Comparison of ENCODE assay signal across 1 cellular context in the genomic region with DNA sequence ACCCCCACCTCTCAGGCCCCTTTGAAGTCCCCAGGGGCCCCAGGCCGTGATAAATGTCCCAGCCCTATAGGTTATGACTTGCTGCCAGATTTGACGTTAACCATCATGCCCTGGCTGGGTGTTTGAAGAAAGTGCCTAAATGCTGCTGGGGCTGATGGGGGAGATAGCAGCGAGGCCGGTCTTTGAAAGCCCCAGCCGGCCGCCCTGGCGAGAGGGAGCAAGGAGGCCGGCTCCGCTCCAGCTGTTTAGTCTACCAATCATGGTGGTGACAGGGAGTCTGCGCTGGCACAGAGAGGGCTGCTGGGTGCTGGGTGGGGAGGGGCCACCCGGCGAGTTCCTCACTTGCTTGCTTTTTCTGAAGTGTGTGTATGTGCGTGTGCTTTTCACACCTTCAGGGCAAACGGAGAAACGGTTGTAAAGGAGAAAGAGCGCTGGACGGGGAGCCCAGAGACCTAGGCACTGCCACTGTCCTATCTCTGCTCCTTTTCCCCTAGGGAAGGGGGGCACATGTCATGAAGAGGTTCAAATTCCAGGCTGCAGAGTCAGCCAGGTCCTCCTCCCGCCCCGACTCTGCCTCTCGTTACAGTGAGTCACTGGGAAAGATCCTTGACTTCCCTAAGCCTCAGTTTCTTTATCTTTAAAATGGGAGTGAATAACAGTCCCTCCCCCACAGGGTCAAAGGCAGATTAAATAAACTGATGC.
TF ChIP-seq lines count a peak whose summit lies in the region.

No MANE protein-coding gene starts in this region.

TF ChIP-seq in SK-N-SH, 30 proteins besides CTCF, POLR2A, EP300 and RAD21 (continued from another document):
- TF ChIP-seq, protein P1, sequence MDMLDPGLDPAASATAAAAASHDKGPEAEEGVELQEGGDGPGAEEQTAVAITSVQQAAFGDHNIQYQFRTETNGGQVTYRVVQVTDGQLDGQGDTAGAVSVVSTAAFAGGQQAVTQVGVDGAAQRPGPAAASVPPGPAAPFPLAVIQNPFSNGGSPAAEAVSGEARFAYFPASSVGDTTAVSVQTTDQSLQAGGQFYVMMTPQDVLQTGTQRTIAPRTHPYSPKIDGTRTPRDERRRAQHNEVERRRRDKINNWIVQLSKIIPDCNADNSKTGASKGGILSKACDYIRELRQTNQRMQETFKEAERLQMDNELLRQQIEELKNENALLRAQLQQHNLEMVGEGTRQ (IDR thresholded peaks at IDR 0.05; ENCODE audit: borderline replicate concordance, low read depth, low read length): no peak
- TF ChIP-seq FOSL2 (IDR thresholded peaks at IDR 0.05; ENCODE audit: borderline replicate concordance, low read depth) (peak; percentile 20; the same call in 1 of the 2 replicates), ELF1 (IDR thresholded peaks at IDR 0.05) (no peak), MEF2A (IDR thresholded peaks at IDR 0.05; ENCODE audit: borderline replicate concordance, low read depth) (no peak), YY1 (IDR thresholded peaks at IDR 0.05; ENCODE audit: low read depth) (0 out of 2 replicates have a peak, but pooled peaks have one; percentile 23), GABPA (IDR thresholded peaks at IDR 0.05; ENCODE audit: low read depth) (no peak), RFX5 (IDR thresholded peaks at IDR 0.05; ENCODE audit: low read length) (no peak), SMC3 (IDR thresholded peaks at IDR 0.05; ENCODE audit: low read depth, low read length) (0 out of 2 replicates have a peak, but pooled peaks have one; percentile 11), JUND (IDR thresholded peaks at IDR 0.05) (no peak), POLR2AphosphoS5 (IDR thresholded peaks at IDR 0.05; ENCODE audit: low read depth, low read length) (0 out of 2 replicates have a peak, but pooled peaks have one; percentile 32), MXI1 (IDR thresholded peaks at IDR 0.05; ENCODE audit: low read depth, low read length) (peak; percentile 65; the same call in 1 of the 2 replicates), FOXJ3 (CRISPR knock-in tag; IDR thresholded peaks at IDR 0.05) (peak; percentile 86)
- TF ChIP-seq, protein P2, sequence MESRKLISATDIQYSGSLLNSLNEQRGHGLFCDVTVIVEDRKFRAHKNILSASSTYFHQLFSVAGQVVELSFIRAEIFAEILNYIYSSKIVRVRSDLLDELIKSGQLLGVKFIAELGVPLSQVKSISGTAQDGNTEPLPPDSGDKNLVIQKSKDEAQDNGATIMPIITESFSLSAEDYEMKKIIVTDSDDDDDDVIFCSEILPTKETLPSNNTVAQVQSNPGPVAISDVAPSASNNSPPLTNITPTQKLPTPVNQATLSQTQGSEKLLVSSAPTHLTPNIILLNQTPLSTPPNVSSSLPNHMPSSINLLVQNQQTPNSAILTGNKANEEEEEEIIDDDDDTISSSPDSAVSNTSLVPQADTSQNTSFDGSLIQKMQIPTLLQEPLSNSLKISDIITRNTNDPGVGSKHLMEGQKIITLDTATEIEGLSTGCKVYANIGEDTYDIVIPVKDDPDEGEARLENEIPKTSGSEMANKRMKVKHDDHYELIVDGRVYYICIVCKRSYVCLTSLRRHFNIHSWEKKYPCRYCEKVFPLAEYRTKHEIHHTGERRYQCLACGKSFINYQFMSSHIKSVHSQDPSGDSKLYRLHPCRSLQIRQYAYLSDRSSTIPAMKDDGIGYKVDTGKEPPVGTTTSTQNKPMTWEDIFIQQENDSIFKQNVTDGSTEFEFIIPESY (IDR thresholded peaks at IDR 0.05; ENCODE audit: borderline replicate concordance, low read depth): no peak
- TF ChIP-seq, protein P3, sequence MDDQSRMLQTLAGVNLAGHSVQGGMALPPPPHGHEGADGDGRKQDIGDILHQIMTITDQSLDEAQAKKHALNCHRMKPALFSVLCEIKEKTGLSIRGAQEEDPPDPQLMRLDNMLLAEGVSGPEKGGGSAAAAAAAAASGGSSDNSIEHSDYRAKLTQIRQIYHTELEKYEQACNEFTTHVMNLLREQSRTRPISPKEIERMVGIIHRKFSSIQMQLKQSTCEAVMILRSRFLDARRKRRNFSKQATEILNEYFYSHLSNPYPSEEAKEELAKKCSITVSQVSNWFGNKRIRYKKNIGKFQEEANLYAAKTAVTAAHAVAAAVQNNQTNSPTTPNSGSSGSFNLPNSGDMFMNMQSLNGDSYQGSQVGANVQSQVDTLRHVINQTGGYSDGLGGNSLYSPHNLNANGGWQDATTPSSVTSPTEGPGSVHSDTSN (IDR thresholded peaks at IDR 0.05): peak; percentile 44
- TF ChIP-seq, protein P4, sequence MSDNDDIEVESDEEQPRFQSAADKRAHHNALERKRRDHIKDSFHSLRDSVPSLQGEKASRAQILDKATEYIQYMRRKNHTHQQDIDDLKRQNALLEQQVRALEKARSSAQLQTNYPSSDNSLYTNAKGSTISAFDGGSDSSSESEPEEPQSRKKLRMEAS (IDR thresholded peaks at IDR 0.05; ENCODE audit: low read depth): no peak
TF ChIP-seq in SK-N-SH: peak in this region for 15.
